In the genomic region with DNA sequence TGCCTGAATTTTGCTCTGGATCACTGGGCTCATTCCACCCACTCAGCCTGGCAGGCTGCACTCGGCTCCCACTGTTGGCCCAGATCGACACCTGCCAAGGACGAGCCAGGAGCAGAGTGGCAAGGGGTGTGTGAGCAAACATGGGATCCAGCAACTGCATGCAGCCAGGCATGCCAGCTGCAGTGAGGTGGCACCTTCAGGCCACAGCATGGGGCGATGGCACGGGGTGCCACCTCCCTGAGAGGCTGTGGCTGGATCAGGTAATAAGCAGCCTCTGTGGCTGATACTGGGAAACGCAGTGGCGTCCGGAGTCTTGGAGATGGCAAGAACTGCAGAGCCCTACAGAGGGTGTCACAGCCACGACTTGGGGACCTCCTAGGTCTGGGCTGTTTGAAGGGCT, we compare ENCODE assay signal across 2 cellular contexts.
TF ChIP-seq lines count a peak whose summit lies in the region.

No MANE protein-coding gene starts in this region.

TF ChIP-seq in HepG2, 621 proteins besides CTCF, POLR2A, EP300 and RAD21 (continues in another document):
- no peak for TF ChIP-seq AGO2 (optimal IDR thresholded peaks at IDR 0.05; ENCODE audit: low read depth, low read length)
- TF ChIP-seq PRDM10 (CRISPR knock-in tag; IDR thresholded peaks at IDR 0.05; ENCODE audit: low read depth) = no peak
- TF ChIP-seq, protein P1, sequence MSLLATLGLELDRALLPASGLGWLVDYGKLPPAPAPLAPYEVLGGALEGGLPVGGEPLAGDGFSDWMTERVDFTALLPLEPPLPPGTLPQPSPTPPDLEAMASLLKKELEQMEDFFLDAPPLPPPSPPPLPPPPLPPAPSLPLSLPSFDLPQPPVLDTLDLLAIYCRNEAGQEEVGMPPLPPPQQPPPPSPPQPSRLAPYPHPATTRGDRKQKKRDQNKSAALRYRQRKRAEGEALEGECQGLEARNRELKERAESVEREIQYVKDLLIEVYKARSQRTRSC (CRISPR knock-in tag; IDR thresholded peaks at IDR 0.05; ENCODE audit: low read depth) = no peak
- no peak for TF ChIP-seq NCOR1 (IDR thresholded peaks at IDR 0.05; ENCODE audit: borderline replicate concordance, low read length)
- TF ChIP-seq, protein P2, sequence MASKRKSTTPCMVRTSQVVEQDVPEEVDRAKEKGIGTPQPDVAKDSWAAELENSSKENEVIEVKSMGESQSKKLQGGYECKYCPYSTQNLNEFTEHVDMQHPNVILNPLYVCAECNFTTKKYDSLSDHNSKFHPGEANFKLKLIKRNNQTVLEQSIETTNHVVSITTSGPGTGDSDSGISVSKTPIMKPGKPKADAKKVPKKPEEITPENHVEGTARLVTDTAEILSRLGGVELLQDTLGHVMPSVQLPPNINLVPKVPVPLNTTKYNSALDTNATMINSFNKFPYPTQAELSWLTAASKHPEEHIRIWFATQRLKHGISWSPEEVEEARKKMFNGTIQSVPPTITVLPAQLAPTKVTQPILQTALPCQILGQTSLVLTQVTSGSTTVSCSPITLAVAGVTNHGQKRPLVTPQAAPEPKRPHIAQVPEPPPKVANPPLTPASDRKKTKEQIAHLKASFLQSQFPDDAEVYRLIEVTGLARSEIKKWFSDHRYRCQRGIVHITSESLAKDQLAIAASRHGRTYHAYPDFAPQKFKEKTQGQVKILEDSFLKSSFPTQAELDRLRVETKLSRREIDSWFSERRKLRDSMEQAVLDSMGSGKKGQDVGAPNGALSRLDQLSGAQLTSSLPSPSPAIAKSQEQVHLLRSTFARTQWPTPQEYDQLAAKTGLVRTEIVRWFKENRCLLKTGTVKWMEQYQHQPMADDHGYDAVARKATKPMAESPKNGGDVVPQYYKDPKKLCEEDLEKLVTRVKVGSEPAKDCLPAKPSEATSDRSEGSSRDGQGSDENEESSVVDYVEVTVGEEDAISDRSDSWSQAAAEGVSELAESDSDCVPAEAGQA (IDR thresholded peaks at IDR 0.05; ENCODE audit: low read depth) = no peak
- TF ChIP-seq, protein P2 (CRISPR knock-in tag; IDR thresholded peaks at IDR 0.05; ENCODE audit: borderline replicate concordance) = no peak
- no peak for TF ChIP-seq MEIS1 (CRISPR knock-in tag; IDR thresholded peaks at IDR 0.05; ENCODE audit: borderline replicate concordance)
- no peak for TF ChIP-seq CBX2 (IDR thresholded peaks at IDR 0.05; ENCODE audit: low read depth, low read length)
- TF ChIP-seq CBX2 (CRISPR knock-in tag; IDR thresholded peaks at IDR 0.05; ENCODE audit: low read depth) = no peak
- no peak for TF ChIP-seq ATF7 (IDR thresholded peaks at IDR 0.05)
- no peak for TF ChIP-seq ATF7 (CRISPR knock-in tag; IDR thresholded peaks at IDR 0.05)
- no peak for TF ChIP-seq ZMYM3 (CRISPR knock-in tag; IDR thresholded peaks at IDR 0.05)
- no peak for TF ChIP-seq ZNF788 (CRISPR knock-in tag; IDR thresholded peaks at IDR 0.05; ENCODE audit: borderline replicate concordance)
- TF ChIP-seq ZFP36L1 (CRISPR knock-in tag; IDR thresholded peaks at IDR 0.05) = no peak
- TF ChIP-seq KAT2B (IDR thresholded peaks at IDR 0.05; ENCODE audit: borderline replicate concordance, low read depth, low read length) = no peak
- TF ChIP-seq BORCS8-MEF2B (CRISPR knock-in tag; IDR thresholded peaks at IDR 0.05) = no peak
- no peak for TF ChIP-seq RNF2 (conservative IDR thresholded peaks at IDR 0.05; ENCODE audit: low read depth)
- no peak for TF ChIP-seq ZNF10 (CRISPR knock-in tag; IDR thresholded peaks at IDR 0.05; ENCODE audit: borderline replicate concordance, low read depth)
- no peak for TF ChIP-seq NBN (conservative IDR thresholded peaks at IDR 0.05)

TF ChIP-seq in WTC11, 78 proteins besides CTCF, POLR2A, EP300 and RAD21:
- no peak for TF ChIP-seq IRF2 (CRISPR knock-in tag; IDR thresholded peaks at IDR 0.05; ENCODE audit: borderline replicate concordance, low read depth)
